Comparison of ENCODE assay signal across 1 cellular context in the genomic region with DNA sequence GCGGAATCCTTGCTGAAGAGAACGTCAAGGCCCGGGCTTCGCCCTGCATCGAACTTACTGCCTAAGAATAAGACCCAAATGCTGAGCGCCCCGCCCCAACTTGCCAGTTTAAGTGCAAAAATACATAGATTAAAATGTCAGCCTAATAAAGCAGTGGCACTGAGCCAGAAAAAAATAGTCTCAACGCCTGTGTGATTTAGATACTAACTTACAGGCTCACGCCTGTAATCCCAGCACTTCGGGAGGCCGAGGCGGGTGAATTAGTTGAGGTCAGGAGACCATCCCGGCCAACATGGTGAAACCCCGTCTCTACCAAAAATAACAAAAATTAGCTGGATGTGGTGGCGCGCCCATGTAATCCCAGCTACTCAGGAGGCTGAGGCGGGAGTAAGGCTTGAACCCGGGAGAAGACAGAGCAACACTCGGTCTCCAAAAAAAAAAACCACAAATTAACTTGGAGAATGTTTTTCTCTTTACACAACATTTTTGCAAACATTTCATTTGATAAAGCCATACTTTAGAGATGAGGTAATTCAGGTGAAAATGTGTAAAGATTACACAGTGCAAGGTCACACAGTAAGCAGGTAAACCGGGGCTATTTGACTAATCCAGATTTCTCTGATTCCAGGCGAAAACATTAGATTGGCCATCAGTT.
A peak's percentile ranks its signal among the peaks of the same experiment; 100 is the strongest.
TF ChIP-seq lines count a peak whose summit lies in the region.

No MANE protein-coding gene starts in this region.

TF ChIP-seq in HepG2, 621 proteins besides CTCF, POLR2A, EP300 and RAD21 (continued from another document and continues in another):
- TF ChIP-seq, protein P1, sequence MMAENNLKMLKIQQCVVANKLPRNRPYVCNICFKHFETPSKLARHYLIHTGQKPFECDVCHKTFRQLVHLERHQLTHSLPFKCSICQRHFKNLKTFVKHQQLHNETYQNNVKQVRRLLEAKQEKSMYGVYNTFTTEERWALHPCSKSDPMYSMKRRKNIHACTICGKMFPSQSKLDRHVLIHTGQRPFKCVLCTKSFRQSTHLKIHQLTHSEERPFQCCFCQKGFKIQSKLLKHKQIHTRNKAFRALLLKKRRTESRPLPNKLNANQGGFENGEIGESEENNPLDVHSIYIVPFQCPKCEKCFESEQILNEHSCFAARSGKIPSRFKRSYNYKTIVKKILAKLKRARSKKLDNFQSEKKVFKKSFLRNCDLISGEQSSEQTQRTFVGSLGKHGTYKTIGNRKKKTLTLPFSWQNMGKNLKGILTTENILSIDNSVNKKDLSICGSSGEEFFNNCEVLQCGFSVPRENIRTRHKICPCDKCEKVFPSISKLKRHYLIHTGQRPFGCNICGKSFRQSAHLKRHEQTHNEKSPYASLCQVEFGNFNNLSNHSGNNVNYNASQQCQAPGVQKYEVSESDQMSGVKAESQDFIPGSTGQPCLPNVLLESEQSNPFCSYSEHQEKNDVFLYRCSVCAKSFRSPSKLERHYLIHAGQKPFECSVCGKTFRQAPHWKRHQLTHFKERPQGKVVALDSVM (CRISPR knock-in tag; IDR thresholded peaks at IDR 0.05), result peak; percentile 63; the same call in 1 of the 2 replicates
- TF ChIP-seq NRL (CRISPR knock-in tag; IDR thresholded peaks at IDR 0.05; ENCODE audit: borderline replicate concordance) (0 out of 2 replicates have a peak, but pooled peaks have one; percentile 40), ZNF550 (CRISPR knock-in tag; IDR thresholded peaks at IDR 0.05; ENCODE audit: borderline replicate concordance) (no peak), ZNF331 (CRISPR knock-in tag; IDR thresholded peaks at IDR 0.05) (0 out of 2 replicates have a peak, but pooled peaks have one; percentile 31), ATF2 (CRISPR knock-in tag; IDR thresholded peaks at IDR 0.05) (peak; percentile 98), RBFOX2 (IDR thresholded peaks at IDR 0.05; ENCODE audit: low read depth, low read length) (peak; percentile 11; the same call in 1 of the 2 replicates), MTF1 (CRISPR knock-in tag; IDR thresholded peaks at IDR 0.05) (0 out of 2 replicates have a peak, but pooled peaks have one; percentile 4), RXRB (CRISPR knock-in tag; IDR thresholded peaks at IDR 0.05; ENCODE audit: borderline replicate concordance) (peak; percentile 62; the same call in 1 of the 2 replicates), HNF4A (CRISPR knock-in tag; IDR thresholded peaks at IDR 0.05) (peak; percentile 43), PHF21A (CRISPR knock-in tag; IDR thresholded peaks at IDR 0.05) (peak; percentile 20; the same call in 1 of the 2 replicates), FOXA3 (CRISPR knock-in tag; IDR thresholded peaks at IDR 0.05) (peak; percentile 55), KDM1A (CRISPR knock-in tag; IDR thresholded peaks at IDR 0.05) (peak; percentile 73; the same call in 1 of the 2 replicates), HMG20A (CRISPR knock-in tag; IDR thresholded peaks at IDR 0.05; ENCODE audit: borderline replicate concordance) (peak; percentile 79; the same call in 1 of the 2 replicates), MXD4 (CRISPR knock-in tag; IDR thresholded peaks at IDR 0.05) (no peak), HOXA3 (CRISPR knock-in tag; IDR thresholded peaks at IDR 0.05) (no peak), SOX13 (IDR thresholded peaks at IDR 0.05) (no peak), SOX13 (CRISPR knock-in tag; conservative IDR thresholded peaks at IDR 0.05 in 1 of 2, IDR thresholded peaks at IDR 0.05 in 1 of 2) (peak in 1 of 2 experiments; percentile 47; a peak in 1 of 4 replicates), HMG20B (CRISPR knock-in tag; conservative IDR thresholded peaks at IDR 0.05) (peak; percentile 89), ZSCAN29 (CRISPR knock-in tag; conservative IDR thresholded peaks at IDR 0.05) (peak; percentile 73; the same call in 1 of the 2 replicates), RBM22 (optimal IDR thresholded peaks at IDR 0.05; ENCODE audit: low read length) (no peak), ZSCAN21 (CRISPR knock-in tag; IDR thresholded peaks at IDR 0.05; ENCODE audit: borderline replicate concordance) (no peak), ZNF816 (CRISPR knock-in tag; IDR thresholded peaks at IDR 0.05; ENCODE audit: borderline replicate concordance) (no peak), MLX (CRISPR knock-in tag; IDR thresholded peaks at IDR 0.05) (peak; percentile 18; the same call in 1 of the 2 replicates), ZBED4 (CRISPR knock-in tag; IDR thresholded peaks at IDR 0.05; ENCODE audit: borderline replicate concordance) (no peak; the same call in 1 of the 2 replicates), ZFY (CRISPR knock-in tag; IDR thresholded peaks at IDR 0.05) (peak; percentile 19; the same call in 1 of the 2 replicates), ZMYM3 (CRISPR knock-in tag; IDR thresholded peaks at IDR 0.05) (peak; percentile 78), ZNF124 (CRISPR knock-in tag; IDR thresholded peaks at IDR 0.05) (0 out of 2 replicates have a peak, but pooled peaks have one; percentile 15), ZNF460 (CRISPR knock-in tag; IDR thresholded peaks at IDR 0.05; ENCODE audit: borderline replicate concordance) (peak; percentile 97), ZEB1 (IDR thresholded peaks at IDR 0.05; ENCODE audit: insufficient replicate concordance, low read depth) (peak; percentile 64)
- TF ChIP-seq, protein P2, sequence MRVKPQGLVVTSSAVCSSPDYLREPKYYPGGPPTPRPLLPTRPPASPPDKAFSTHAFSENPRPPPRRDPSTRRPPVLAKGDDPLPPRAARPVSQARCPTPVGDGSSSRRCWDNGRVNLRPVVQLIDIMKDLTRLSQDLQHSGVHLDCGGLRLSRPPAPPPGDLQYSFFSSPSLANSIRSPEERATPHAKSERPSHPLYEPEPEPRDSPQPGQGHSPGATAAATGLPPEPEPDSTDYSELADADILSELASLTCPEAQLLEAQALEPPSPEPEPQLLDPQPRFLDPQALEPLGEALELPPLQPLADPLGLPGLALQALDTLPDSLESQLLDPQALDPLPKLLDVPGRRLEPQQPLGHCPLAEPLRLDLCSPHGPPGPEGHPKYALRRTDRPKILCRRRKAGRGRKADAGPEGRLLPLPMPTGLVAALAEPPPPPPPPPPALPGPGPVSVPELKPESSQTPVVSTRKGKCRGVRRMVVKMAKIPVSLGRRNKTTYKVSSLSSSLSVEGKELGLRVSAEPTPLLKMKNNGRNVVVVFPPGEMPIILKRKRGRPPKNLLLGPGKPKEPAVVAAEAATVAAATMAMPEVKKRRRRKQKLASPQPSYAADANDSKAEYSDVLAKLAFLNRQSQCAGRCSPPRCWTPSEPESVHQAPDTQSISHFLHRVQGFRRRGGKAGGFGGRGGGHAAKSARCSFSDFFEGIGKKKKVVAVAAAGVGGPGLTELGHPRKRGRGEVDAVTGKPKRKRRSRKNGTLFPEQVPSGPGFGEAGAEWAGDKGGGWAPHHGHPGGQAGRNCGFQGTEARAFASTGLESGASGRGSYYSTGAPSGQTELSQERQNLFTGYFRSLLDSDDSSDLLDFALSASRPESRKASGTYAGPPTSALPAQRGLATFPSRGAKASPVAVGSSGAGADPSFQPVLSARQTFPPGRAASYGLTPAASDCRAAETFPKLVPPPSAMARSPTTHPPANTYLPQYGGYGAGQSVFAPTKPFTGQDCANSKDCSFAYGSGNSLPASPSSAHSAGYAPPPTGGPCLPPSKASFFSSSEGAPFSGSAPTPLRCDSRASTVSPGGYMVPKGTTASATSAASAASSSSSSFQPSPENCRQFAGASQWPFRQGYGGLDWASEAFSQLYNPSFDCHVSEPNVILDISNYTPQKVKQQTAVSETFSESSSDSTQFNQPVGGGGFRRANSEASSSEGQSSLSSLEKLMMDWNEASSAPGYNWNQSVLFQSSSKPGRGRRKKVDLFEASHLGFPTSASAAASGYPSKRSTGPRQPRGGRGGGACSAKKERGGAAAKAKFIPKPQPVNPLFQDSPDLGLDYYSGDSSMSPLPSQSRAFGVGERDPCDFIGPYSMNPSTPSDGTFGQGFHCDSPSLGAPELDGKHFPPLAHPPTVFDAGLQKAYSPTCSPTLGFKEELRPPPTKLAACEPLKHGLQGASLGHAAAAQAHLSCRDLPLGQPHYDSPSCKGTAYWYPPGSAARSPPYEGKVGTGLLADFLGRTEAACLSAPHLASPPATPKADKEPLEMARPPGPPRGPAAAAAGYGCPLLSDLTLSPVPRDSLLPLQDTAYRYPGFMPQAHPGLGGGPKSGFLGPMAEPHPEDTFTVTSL (CRISPR knock-in tag; IDR thresholded peaks at IDR 0.05; ENCODE audit: borderline replicate concordance), result peak; percentile 43; the same call in 1 of the 2 replicates
- TF ChIP-seq, protein P3, sequence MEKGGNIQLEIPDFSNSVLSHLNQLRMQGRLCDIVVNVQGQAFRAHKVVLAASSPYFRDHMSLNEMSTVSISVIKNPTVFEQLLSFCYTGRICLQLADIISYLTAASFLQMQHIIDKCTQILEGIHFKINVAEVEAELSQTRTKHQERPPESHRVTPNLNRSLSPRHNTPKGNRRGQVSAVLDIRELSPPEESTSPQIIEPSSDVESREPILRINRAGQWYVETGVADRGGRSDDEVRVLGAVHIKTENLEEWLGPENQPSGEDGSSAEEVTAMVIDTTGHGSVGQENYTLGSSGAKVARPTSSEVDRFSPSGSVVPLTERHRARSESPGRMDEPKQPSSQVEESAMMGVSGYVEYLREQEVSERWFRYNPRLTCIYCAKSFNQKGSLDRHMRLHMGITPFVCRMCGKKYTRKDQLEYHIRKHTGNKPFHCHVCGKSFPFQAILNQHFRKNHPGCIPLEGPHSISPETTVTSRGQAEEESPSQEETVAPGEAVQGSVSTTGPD (CRISPR knock-in tag; IDR thresholded peaks at IDR 0.05), result no peak
- TF ChIP-seq, protein P4, sequence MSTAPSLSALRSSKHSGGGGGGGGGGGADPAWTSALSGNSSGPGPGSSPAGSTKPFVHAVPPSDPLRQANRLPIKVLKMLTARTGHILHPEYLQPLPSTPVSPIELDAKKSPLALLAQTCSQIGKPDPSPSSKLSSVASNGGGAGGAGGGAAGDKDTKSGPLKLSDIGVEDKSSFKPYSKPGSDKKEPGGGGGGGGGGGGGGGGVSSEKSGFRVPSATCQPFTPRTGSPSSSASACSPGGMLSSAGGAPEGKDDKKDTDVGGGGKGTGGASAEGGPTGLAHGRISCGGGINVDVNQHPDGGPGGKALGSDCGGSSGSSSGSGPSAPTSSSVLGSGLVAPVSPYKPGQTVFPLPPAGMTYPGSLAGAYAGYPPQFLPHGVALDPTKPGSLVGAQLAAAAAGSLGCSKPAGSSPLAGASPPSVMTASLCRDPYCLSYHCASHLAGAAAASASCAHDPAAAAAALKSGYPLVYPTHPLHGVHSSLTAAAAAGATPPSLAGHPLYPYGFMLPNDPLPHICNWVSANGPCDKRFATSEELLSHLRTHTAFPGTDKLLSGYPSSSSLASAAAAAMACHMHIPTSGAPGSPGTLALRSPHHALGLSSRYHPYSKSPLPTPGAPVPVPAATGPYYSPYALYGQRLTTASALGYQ (CRISPR knock-in tag; IDR thresholded peaks at IDR 0.05), result peak; percentile 51; the same call in 1 of the 2 replicates
- TF ChIP-seq, protein P5, sequence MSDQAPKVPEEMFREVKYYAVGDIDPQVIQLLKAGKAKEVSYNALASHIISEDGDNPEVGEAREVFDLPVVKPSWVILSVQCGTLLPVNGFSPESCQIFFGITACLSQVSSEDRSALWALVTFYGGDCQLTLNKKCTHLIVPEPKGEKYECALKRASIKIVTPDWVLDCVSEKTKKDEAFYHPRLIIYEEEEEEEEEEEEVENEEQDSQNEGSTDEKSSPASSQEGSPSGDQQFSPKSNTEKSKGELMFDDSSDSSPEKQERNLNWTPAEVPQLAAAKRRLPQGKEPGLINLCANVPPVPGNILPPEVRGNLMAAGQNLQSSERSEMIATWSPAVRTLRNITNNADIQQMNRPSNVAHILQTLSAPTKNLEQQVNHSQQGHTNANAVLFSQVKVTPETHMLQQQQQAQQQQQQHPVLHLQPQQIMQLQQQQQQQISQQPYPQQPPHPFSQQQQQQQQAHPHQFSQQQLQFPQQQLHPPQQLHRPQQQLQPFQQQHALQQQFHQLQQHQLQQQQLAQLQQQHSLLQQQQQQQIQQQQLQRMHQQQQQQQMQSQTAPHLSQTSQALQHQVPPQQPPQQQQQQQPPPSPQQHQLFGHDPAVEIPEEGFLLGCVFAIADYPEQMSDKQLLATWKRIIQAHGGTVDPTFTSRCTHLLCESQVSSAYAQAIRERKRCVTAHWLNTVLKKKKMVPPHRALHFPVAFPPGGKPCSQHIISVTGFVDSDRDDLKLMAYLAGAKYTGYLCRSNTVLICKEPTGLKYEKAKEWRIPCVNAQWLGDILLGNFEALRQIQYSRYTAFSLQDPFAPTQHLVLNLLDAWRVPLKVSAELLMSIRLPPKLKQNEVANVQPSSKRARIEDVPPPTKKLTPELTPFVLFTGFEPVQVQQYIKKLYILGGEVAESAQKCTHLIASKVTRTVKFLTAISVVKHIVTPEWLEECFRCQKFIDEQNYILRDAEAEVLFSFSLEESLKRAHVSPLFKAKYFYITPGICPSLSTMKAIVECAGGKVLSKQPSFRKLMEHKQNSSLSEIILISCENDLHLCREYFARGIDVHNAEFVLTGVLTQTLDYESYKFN (CRISPR knock-in tag; conservative IDR thresholded peaks at IDR 0.05), result peak; percentile 65
